ENCODE assay signal across 9 cellular contexts in the genomic region with DNA sequence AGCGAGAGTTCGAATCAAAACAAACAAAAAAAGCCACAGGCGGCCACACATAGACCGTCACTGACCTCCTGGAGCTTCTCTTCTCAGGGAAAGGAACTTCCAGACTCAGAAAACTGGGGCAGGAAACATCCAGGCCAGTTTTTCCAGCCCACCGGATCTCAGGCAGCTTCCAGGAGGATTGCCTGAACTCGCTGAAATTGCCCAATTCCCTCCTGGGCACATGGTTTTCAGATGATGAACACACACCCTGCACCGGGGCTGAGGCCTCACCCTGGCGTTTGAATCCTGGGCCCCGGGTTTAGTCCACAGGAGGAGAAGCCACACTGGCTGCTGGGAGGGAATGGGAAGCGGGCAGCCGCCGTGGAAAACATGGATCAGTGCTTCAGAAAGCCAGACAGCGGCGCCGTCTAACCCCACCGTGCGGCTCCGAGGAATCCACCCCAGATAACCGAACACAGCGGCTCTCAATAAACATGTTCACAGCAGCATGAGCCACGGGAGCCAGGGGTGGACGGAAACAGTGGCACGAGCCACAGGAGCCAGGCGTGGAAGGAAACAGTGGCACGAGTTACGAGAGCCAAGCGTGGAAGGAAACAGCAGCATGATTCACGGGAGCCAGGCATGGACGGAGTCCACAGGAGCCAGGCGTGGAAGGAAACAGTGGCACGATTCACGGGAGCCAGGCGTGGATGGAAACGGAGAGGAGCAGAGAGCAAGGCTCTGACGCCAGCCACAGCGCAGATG. TPM values are rescaled to one million over a fixed set of nuclear protein-coding genes. Genes with fewer than 3 reads are reported as not detected.
DNase-seq lines count a peak whose midpoint lies in the region; ATAC-seq, FAIRE-seq and TF ChIP-seq lines count a peak whose summit lies in the region.
"Had no signal": no experiment of that assay in that cellular context is flagged by ENCODE, and none has a peak within 500 bp of the region (broad histone marks: within the 10 kb centered on the region; RNA-seq: fewer than 3 reads in every experiment).

No MANE protein-coding gene starts in this region.

- H3K4me3 ChIP-seq in fibroblast of mammary gland (ENCODE audit: control insufficient read depth, low read depth, low read length) (no peak overlapping the region), pancreas (no peak overlapping the region)

- H3K9me3 ChIP-seq in pancreas: no peaks in the 10 kb centered on the region

- FAIRE-seq in pancreas (lab: Jason Lieb, UNC): no peak
- FAIRE-seq: frontal cortex had no signal

- WGBS in pancreas, 2 donors: 56 to 58% methylated on average over 36 of the region's 36 CpGs

- H3K27ac ChIP-seq in pancreas: peak overlapping the region in 3 of 4 donors; percentile 31 to 58 (median 41)

- in situ Hi-C loops in Caki2 (cut with HindIII; ENCODE audit: low pct_unique_long_range_greater_than_20kb, low sequenced_read_pairs): no loop called here

- intact Hi-C loops in pancreas (cut with DNase I): no loop called here

- DNase-seq in Caki2 (ENCODE audit: low read depth) (peak; percentile 72), RPMI7951 (ENCODE audit: low read depth) (peak; percentile 91), fibroblast of mammary gland (ENCODE audit: low read depth) (peak; percentile 96), pancreas (peak in 2 of 6 donors; percentile 30 to 50), DMS79 (lab: John Stamatoyannopoulos, UW) (no peak), NCI-H345 (lab: John Stamatoyannopoulos, UW) (no peak)

- ATAC-seq in pancreas: peak in 3 of 4 donors; percentile 29 to 44 (median 34)
- no peak for ATAC-seq in GM19467 (IDR thresholded peaks at IDR 0.05; ENCODE audit: unreplicated experiment)
- ATAC-seq in GM19455 (IDR thresholded peaks at IDR 0.05; ENCODE audit: unreplicated experiment): no peak

- no peaks in the 10 kb centered on the region for H3K27me3 ChIP-seq in pancreas

- TF ChIP-seq CTCF in fibroblast of mammary gland (conservative IDR thresholded peaks at IDR 0.05; ENCODE audit: control insufficient read depth, insufficient read depth, low read depth, low read length) (no peak), pancreas (IDR thresholded peaks at IDR 0.05) (no peak)

- no peaks in the 10 kb centered on the region for H3K36me3 ChIP-seq in pancreas

- no peaks in the 10 kb centered on the region for H3K4me1 ChIP-seq in pancreas

RNA-seq across cellular contexts. Expression of a gene that starts 18.2 kb away (rescaled TPM):
- 136 and 182 TPM in 2 replicates for total RNA-seq in Caki2 (2014; rRNA removed; shearing (Covaris generic); ENCODE audit: low replicate concordance)
- 112 and 121 TPM in 2 replicates for total RNA-seq in RPMI7951 (2014; rRNA removed; shearing (Covaris generic))
- 100 to 1,000 TPM in 5 of 6 donors, 10 to 100 TPM in 1; 83.3 to 160 (median 130) TPM for total RNA-seq in pancreas
- 100 to 1,000 TPM in 1 of 2 donors, 10 to 100 TPM in 1; 90.7 to 104 TPM for polyA plus RNA-seq in pancreas

RNA-seq across cellular contexts. Expression of a gene that starts 28.2 kb away (rescaled TPM):
- 3.9 and 9.6 TPM in 2 replicates for total RNA-seq in Caki2 (2014; rRNA removed; shearing (Covaris generic); ENCODE audit: low replicate concordance)
- not detected in 2 replicates for total RNA-seq in RPMI7951 (2014; rRNA removed; shearing (Covaris generic))
- total RNA-seq in pancreas: 1 to 10 TPM in 5 of 6 donors, under 1 TPM in 1; 0.63 to 2.6 (median 1.3) TPM
- polyA plus RNA-seq in pancreas: 1 to 10 TPM; 1.3 to 7.5 TPM

RNA-seq across cellular contexts. Expression of a gene that starts 42.7 kb away (rescaled TPM):
- total RNA-seq in Caki2 (2014; rRNA removed; shearing (Covaris generic); ENCODE audit: low replicate concordance): 3.1 and 13.6 TPM in 2 replicates
- total RNA-seq in RPMI7951 (2014; rRNA removed; shearing (Covaris generic)): not detected in 2 replicates
- total RNA-seq in pancreas: under 1 TPM in 1 of 6 donors, not detected in 5; 0.38 TPM
- polyA plus RNA-seq in pancreas: under 1 TPM in 1 of 2 donors, not detected in 1; 0.05 TPM

RNA-seq across cellular contexts. Expression of a gene that starts 48.6 kb away (rescaled TPM):
- not detected in 2 replicates for total RNA-seq in Caki2 (2014; rRNA removed; shearing (Covaris generic); ENCODE audit: low replicate concordance)
- not detected in 2 replicates for total RNA-seq in RPMI7951 (2014; rRNA removed; shearing (Covaris generic))
- total RNA-seq in pancreas: not detected
- under 1 TPM in 1 of 2 donors, not detected in 1; 0.35 TPM for polyA plus RNA-seq in pancreas

Comparison
In these comparisons a context has a peak if more than half of its experiments do, and no peak if none do; other contexts are left out.
1. DNase-seq: peak in Caki2 (single experiment), RPMI7951 (single experiment) and fibroblast of mammary gland (single experiment); none in DMS79 (single experiment) and NCI-H345 (single experiment).
2. ATAC-seq: peak in pancreas (3 of 4); none in GM19467 (single experiment) and GM19455 (single experiment).